8 cellular contexts compared by ENCODE assay signal in the genomic region with DNA sequence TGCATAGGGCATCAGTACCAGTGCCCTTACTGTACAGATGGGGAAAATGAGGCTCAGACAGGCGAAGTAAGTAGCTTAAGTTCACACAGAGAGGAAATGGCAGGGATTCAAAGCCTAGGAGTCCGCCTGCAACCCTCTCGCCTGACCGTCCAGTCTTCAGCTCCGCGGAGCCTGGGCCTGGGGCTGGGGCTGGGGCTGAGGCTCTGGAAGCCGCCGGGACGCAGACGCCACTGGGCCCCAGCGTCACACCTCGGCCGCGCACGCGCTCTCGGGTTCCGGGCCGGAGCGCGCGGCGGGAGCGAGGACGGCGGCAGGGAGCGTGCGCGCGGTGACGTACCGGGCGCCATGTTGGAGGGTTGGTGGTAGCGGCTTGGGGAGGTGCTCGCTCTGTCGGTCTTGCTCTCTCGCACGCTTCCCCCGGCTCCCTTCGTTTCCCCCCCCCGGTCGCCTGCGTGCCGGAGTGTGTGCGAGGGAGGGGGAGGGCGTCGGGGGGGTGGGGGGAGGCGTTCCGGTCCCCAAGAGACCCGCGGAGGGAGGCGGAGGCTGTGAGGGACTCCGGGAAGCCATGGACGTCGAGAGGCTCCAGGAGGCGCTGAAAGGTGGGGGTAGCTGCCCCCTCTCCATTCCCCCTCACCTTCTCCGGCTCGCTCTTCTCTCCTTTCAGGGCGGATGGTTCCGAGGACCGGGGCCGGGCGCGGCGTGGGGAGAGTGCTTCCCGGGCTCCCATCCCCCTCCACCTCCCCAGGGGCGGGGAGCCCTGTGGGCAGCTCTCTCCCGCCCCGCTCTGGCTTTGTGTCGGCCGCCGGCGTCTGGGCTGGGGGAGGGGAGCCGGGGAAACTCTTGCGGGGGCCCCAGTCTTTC. TPM values are rescaled to one million over a fixed set of nuclear protein-coding genes. Genes with fewer than 3 reads are reported as not detected.
DNase-seq lines count a peak whose midpoint lies in the region; ATAC-seq and TF ChIP-seq lines count a peak whose summit lies in the region.

A gene with protein sequence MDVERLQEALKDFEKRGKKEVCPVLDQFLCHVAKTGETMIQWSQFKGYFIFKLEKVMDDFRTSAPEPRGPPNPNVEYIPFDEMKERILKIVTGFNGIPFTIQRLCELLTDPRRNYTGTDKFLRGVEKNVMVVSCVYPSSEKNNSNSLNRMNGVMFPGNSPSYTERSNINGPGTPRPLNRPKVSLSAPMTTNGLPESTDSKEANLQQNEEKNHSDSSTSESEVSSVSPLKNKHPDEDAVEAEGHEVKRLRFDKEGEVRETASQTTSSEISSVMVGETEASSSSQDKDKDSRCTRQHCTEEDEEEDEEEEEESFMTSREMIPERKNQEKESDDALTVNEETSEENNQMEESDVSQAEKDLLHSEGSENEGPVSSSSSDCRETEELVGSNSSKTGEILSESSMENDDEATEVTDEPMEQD (plus strand): TSS at position 339 of the 861 bp plus-strand sequence. CDS start 227 bp downstream, at position 566.

- TF ChIP-seq CTCF in DND-41 (IDR thresholded peaks at IDR 0.05; ENCODE audit: borderline replicate concordance, extremely low read depth, low read length, poor library complexity, severe bottlenecking) (no peak), nephron (IDR thresholded peaks at IDR 0.05; ENCODE audit: unreplicated experiment in 3 of 3) (no peak)

- peak; percentile 94 for DNase-seq in DND-41
- peak; percentile 93 for DNase-seq in RPMI8226
- peak; percentile 90 for DNase-seq in activated T-helper 2 cell treated with anti-CD3 and anti-CD28 coated beads, Interferon-gamma antibody, Interleukin-2, Interleukin-4, amounts not matched to agents 10 μg/mL and 5 μg/mL and 100 μg/mL, durations not matched to agents 14 hours and 24 hours and 36 hours (ENCODE audit: low spot score)
- peak; percentile 79 for DNase-seq in fibroblast of peridontal ligament (ENCODE audit: extremely low read depth)

- no peaks in the 10 kb centered on the region for H3K9me3 ChIP-seq in DND-41 (ENCODE audit: insufficient read depth, low read length, severe bottlenecking)

- H3K9me3 Mint-ChIP-seq in activated T-helper 2 cell treated with anti-CD3 and anti-CD28 coated beads, Interferon-gamma antibody, Interleukin-2, Interleukin-4, amounts not matched to agents 10 μg/mL and 5 μg/mL and 100 μg/mL, durations not matched to agents 14 hours and 24 hours and 36 hours = no peaks in the 10 kb centered on the region
- no peaks in the 10 kb centered on the region for H3K9me3 Mint-ChIP-seq in nephron
- H3K9me3 Mint-ChIP-seq in stimulated activated naive CD8-positive, alpha-beta T cell treated with anti-CD3 and anti-CD28 coated beads, Interleukin-15, Interleukin-2, amounts not matched to agents 100 ng/mL and 50 ng/mL, for 24 hours = no peaks in the 10 kb centered on the region

- H3K79me2 ChIP-seq in DND-41 (ENCODE audit: insufficient read depth, low read length) = peaks cover 56% of the 10 kb centered on the region

- H4K20me1 ChIP-seq in DND-41 (ENCODE audit: insufficient read depth, low read length) = peaks cover 36% of the 10 kb centered on the region

- peaks cover 39% of the 10 kb centered on the region for H3K36me3 Mint-ChIP-seq in activated T-helper 2 cell treated with anti-CD3 and anti-CD28 coated beads, Interferon-gamma antibody, Interleukin-2, Interleukin-4, amounts not matched to agents 10 μg/mL and 5 μg/mL and 100 μg/mL, durations not matched to agents 14 hours and 24 hours and 36 hours (ENCODE audit: low read depth)
- H3K36me3 Mint-ChIP-seq in nephron (ENCODE audit: low read depth) = peaks cover 28% of the 10 kb centered on the region
- H3K36me3 Mint-ChIP-seq in stimulated activated naive CD8-positive, alpha-beta T cell treated with anti-CD3 and anti-CD28 coated beads, Interleukin-15, Interleukin-2, amounts not matched to agents 100 ng/mL and 50 ng/mL, for 24 hours (ENCODE audit: low read depth) = peaks cover 39% of the 10 kb centered on the region

- peak; percentile 86 for ATAC-seq in DND-41 (ENCODE audit: insufficient read depth, low read depth)
- ATAC-seq in GM21619 (IDR thresholded peaks at IDR 0.05; ENCODE audit: unreplicated experiment) = peak; percentile 84

- H3K4me1 Mint-ChIP-seq in activated T-helper 2 cell treated with anti-CD3 and anti-CD28 coated beads, Interferon-gamma antibody, Interleukin-2, Interleukin-4, amounts not matched to agents 10 μg/mL and 5 μg/mL and 100 μg/mL, durations not matched to agents 14 hours and 24 hours and 36 hours (ENCODE audit: low read depth) = peaks cover 35% of the 10 kb centered on the region
- H3K4me1 Mint-ChIP-seq in nephron = peaks cover 36% of the 10 kb centered on the region
- peaks cover 47% of the 10 kb centered on the region for H3K4me1 Mint-ChIP-seq in stimulated activated naive CD8-positive, alpha-beta T cell treated with anti-CD3 and anti-CD28 coated beads, Interleukin-15, Interleukin-2, amounts not matched to agents 100 ng/mL and 50 ng/mL, for 24 hours (ENCODE audit: low read depth)

- H3K4me3 Mint-ChIP-seq in activated T-helper 2 cell treated with anti-CD3 and anti-CD28 coated beads, Interferon-gamma antibody, Interleukin-2, Interleukin-4, amounts not matched to agents 10 μg/mL and 5 μg/mL and 100 μg/mL, durations not matched to agents 14 hours and 24 hours and 36 hours (ENCODE audit: low read depth) = peak within 1 kb of the TSS; percentile 90
- H3K4me3 Mint-ChIP-seq in nephron = peak within 1 kb of the TSS; percentile 84 to 91 (median 88)
- peak within 1 kb of the TSS; percentile 89 for H3K4me3 Mint-ChIP-seq in stimulated activated naive CD8-positive, alpha-beta T cell treated with anti-CD3 and anti-CD28 coated beads, Interleukin-15, Interleukin-2, amounts not matched to agents 100 ng/mL and 50 ng/mL, for 24 hours

- peaks cover 35% of the 10 kb centered on the region for H3K36me3 ChIP-seq in DND-41 (ENCODE audit: insufficient read depth, low read length)

- H3K27ac Mint-ChIP-seq in activated T-helper 2 cell treated with anti-CD3 and anti-CD28 coated beads, Interferon-gamma antibody, Interleukin-2, Interleukin-4, amounts not matched to agents 10 μg/mL and 5 μg/mL and 100 μg/mL, durations not matched to agents 14 hours and 24 hours and 36 hours = peak within 1 kb of the TSS; percentile 89
- peak within 1 kb of the TSS; percentile 84 to 94 (median 89) for H3K27ac Mint-ChIP-seq in nephron
- H3K27ac Mint-ChIP-seq in stimulated activated naive CD8-positive, alpha-beta T cell treated with anti-CD3 and anti-CD28 coated beads, Interleukin-15, Interleukin-2, amounts not matched to agents 100 ng/mL and 50 ng/mL, for 24 hours = peak within 1 kb of the TSS; percentile 88

- TF ChIP-seq EP300 in Ishikawa (IDR thresholded peaks at IDR 0.05; ENCODE audit: borderline replicate concordance) = no peak

- peak within 1 kb of the TSS; percentile 94 for H2AFZ ChIP-seq in DND-41 (ENCODE audit: low read depth, low read length)

- H3K27me3 ChIP-seq in DND-41 (ENCODE audit: insufficient read depth, low read length, poor library complexity) = no peaks in the 10 kb centered on the region

- no peaks in the 10 kb centered on the region for H3K27me3 Mint-ChIP-seq in activated T-helper 2 cell treated with anti-CD3 and anti-CD28 coated beads, Interferon-gamma antibody, Interleukin-2, Interleukin-4, amounts not matched to agents 10 μg/mL and 5 μg/mL and 100 μg/mL, durations not matched to agents 14 hours and 24 hours and 36 hours (ENCODE audit: low read depth)
- peaks cover 3% of the 10 kb centered on the region for H3K27me3 Mint-ChIP-seq in nephron (ENCODE audit: low read depth)
- no peaks in the 10 kb centered on the region for H3K27me3 Mint-ChIP-seq in stimulated activated naive CD8-positive, alpha-beta T cell treated with anti-CD3 and anti-CD28 coated beads, Interleukin-15, Interleukin-2, amounts not matched to agents 100 ng/mL and 50 ng/mL, for 24 hours

- H3K4me2 ChIP-seq in DND-41 (ENCODE audit: insufficient read depth, low read length) = peak within 1 kb of the TSS; percentile 89

- H3K27ac ChIP-seq in DND-41 (ENCODE audit: low read length) = peak within 1 kb of the TSS; percentile 87

- H3K4me3 ChIP-seq in DND-41 (ENCODE audit: low read depth in 1 of 2, low read length in 2 of 2) = peak within 1 kb of the TSS; percentile 70

- intact Hi-C loops in activated T-helper 2 cell treated with anti-CD3 and anti-CD28 coated beads, Interferon-gamma antibody, Interleukin-2, Interleukin-4, amounts not matched to agents 10 μg/mL and 5 μg/mL and 100 μg/mL, durations not matched to agents 14 hours and 24 hours and 36 hours (cut with micrococcal nuclease) = loop anchor here (1.0 to 5.0 kb wide), 4 partner anchors 19 to 148 kb away; a partner anchor contains a TSS

- H3K4me1 ChIP-seq in DND-41 (ENCODE audit: insufficient read depth, low read length) = peaks cover 49% of the 10 kb centered on the region

- H3K9ac ChIP-seq in DND-41 (ENCODE audit: low read depth, low read length) = peak within 1 kb of the TSS; percentile 74

- no peak for TF ChIP-seq RAD21 in Ishikawa (IDR thresholded peaks at IDR 0.05; ENCODE audit: low read depth)

TF ChIP-seq in Ishikawa, 13 proteins besides CTCF, POLR2A, EP300 and RAD21 (continues in another document):
- TF ChIP-seq YY1 (IDR thresholded peaks at IDR 0.05; ENCODE audit: low read depth) (peak; percentile 92), EGR1 (IDR thresholded peaks at IDR 0.05) (no peak), TCF12 (IDR thresholded peaks at IDR 0.05; ENCODE audit: low read depth) (peak; percentile 12; the same call in 1 of the 2 replicates), CEBPB (IDR thresholded peaks at IDR 0.05) (no peak), ZBTB7A (IDR thresholded peaks at IDR 0.05; ENCODE audit: low read depth) (no peak), NFIC (IDR thresholded peaks at IDR 0.05) (no peak), TEAD4 (IDR thresholded peaks at IDR 0.05) (no peak)

RNA-seq across cellular contexts. Expression of the gene that starts here (rescaled TPM):
- total RNA-seq in activated T-helper 2 cell treated with anti-CD3 and anti-CD28 coated beads, Interferon-gamma antibody, Interleukin-2, Interleukin-4, amounts not matched to agents 10 μg/mL and 5 μg/mL and 100 μg/mL, durations not matched to agents 14 hours and 24 hours and 36 hours = 105 and 111 TPM in 2 replicates

Comparison
In these comparisons a context has a peak if more than half of its experiments do, and no peak if none do; other contexts are left out.
1. Peak in every context shown above with its lines: DNase-seq, ATAC-seq, H3K4me3 ChIP-seq and H3K27ac ChIP-seq.